In the genomic region with DNA sequence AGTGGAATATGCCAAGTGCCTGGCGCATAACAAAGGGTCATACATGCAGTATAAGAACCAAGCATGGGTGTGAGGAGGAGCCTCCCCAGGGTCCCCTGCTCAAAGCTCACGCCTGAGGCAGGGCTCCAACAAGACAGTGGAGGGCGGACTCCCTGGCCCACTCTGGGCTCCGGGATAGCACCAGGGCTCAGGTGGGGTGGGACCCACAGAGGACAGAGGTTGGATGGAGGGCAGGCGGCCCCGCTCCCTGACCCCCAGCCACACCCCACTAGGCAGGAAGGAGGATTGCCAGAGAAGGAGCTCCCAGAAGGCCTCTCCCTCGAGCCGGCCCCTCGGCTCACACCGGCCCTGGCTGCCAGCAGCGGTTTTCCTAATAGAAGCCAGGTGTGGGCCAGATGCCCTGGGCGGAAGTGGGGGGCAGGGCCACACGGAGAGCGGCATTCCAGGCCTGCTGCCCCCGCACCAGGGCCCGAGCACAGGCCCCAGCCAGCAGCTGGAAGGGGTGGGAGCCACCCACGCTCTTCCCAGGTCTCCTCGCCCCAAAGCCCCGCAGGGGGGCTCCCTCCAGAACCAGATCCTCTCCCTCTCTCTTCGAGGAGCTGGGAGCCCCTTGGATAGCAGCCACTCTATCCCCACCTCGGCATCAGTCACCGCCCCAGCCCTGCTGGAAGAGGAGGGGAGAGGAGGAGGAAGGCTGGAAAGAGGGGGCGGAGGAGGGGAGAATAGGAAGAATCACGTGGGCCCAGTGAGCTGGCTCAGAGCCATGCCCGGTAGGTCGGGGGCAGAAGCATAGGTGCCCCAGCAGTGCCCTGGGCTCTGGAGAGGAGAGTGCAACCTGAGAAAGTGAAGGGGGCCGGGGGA, we compare ENCODE assay signal across 9 cellular contexts. TPM values are rescaled to one million over a fixed set of nuclear protein-coding genes. Genes with fewer than 3 reads are reported as not detected.
A peak's percentile ranks its signal among the peaks of the same experiment; 100 is the strongest.
DNase-seq lines count a peak whose midpoint lies in the region; ATAC-seq and TF ChIP-seq lines count a peak whose summit lies in the region.
"Had no signal": no experiment of that assay in that cellular context is flagged by ENCODE, and none has a peak within 500 bp of the region (broad histone marks: within the 10 kb centered on the region; RNA-seq: fewer than 3 reads in every experiment).

No MANE protein-coding gene starts in this region.

- intact Hi-C loops in heart left ventricle (cut with DNase I) (no loop called here), sigmoid colon (cut with DNase I) (no loop called here)

- H3K4me3 Mint-ChIP-seq in GM23338, result peak overlapping the region; percentile 49; the same call in 2 of the 3 replicates
- H3K4me3 Mint-ChIP-seq in activated CD8-positive, alpha-beta memory T cell treated with anti-CD3 and anti-CD28 coated beads, Interleukin-2, amount 10 ng/mL, durations not matched to agents 7 days and 5 days, result no peak overlapping the region
- H3K4me3 Mint-ChIP-seq: activated B cell treated with CpG ODN at 0.5 μM for 24 hours had no signal

- H3K4me1 ChIP-seq in GM23338 (ENCODE audit: insufficient read depth), result peaks cover 43% of the 10 kb centered on the region
- peaks cover 0 to 49% (median 26%) of the 10 kb centered on the region in 12 donors for H3K4me1 ChIP-seq in heart left ventricle
- H3K4me1 ChIP-seq in sigmoid colon, result peaks cover 0 to 28% (median 21%) of the 10 kb centered on the region in 4 donors

- H3K27ac ChIP-seq in GM23338 (ENCODE audit: low read depth) (peak overlapping the region; percentile 100), heart left ventricle (peak overlapping the region in 9 of 12 donors; percentile 9 to 63 (median 51)), sigmoid colon (peak overlapping the region; percentile 54 to 64 (median 62))

- TF ChIP-seq CTCF in GM23338 (conservative IDR thresholded peaks at IDR 0.05; ENCODE audit: low read depth in 2 of 2) (no peak), heart left ventricle (IDR thresholded peaks at IDR 0.05) (no peak), sigmoid colon (IDR thresholded peaks at IDR 0.05) (no peak)

- no peaks in the 10 kb centered on the region; the same call in 2 of the 3 replicates for H3K36me3 Mint-ChIP-seq in GM23338 (ENCODE audit: low read depth)
- H3K36me3 Mint-ChIP-seq in activated CD8-positive, alpha-beta memory T cell treated with anti-CD3 and anti-CD28 coated beads, Interleukin-2, amount 10 ng/mL, durations not matched to agents 7 days and 5 days, result peaks cover 22% of the 10 kb centered on the region

- peaks cover 45% of the 10 kb centered on the region for H3K4me1 Mint-ChIP-seq in GM23338
- peaks cover 3% of the 10 kb centered on the region for H3K4me1 Mint-ChIP-seq in activated CD8-positive, alpha-beta memory T cell treated with anti-CD3 and anti-CD28 coated beads, Interleukin-2, amount 10 ng/mL, durations not matched to agents 7 days and 5 days
- H3K4me1 Mint-ChIP-seq: activated B cell treated with CpG ODN at 0.5 μM for 24 hours had no signal

- no peak for TF ChIP-seq EP300 in sigmoid colon (IDR thresholded peaks at IDR 0.05)

- 0 out of 2 replicates have a peak overlapping the region, but pooled peaks have one; percentile 32 for H2AFZ ChIP-seq in GM23338

- no peaks in the 10 kb centered on the region for H3K9me2 ChIP-seq in GM23338 (ENCODE audit: insufficient read depth)

- no peaks in the 10 kb centered on the region for H3K9me3 ChIP-seq in heart left ventricle
- H3K9me3 ChIP-seq in sigmoid colon, result no peaks in the 10 kb centered on the region

- WGBS in heart left ventricle, 4 donors, result 51 to 64% (median 57%) methylated on average over 9 to 27 of the region's 27 CpGs
- 78% methylated on average over 27 of the region's 27 CpGs for WGBS in sigmoid colon, 2 donors

- no peaks in the 10 kb centered on the region for H3K79me2 ChIP-seq in GM23338 (replicated peaks; ENCODE audit: insufficient read depth)

- H3K36me3 ChIP-seq in GM23338 (ENCODE audit: insufficient read depth) (no peaks in the 10 kb centered on the region), heart left ventricle (peaks cover 0 to 95% (median 10%) of the 10 kb centered on the region in 9 donors), sigmoid colon (peaks cover 0 to 14% (median 4%) of the 10 kb centered on the region in 4 donors)

- H4K20me1 ChIP-seq in GM23338 (replicated peaks; ENCODE audit: insufficient read depth), result no peaks in the 10 kb centered on the region

- H3K27ac Mint-ChIP-seq in GM23338, result peak overlapping the region; percentile 98
- H3K27ac Mint-ChIP-seq in activated CD8-positive, alpha-beta memory T cell treated with anti-CD3 and anti-CD28 coated beads, Interleukin-2, amount 10 ng/mL, durations not matched to agents 7 days and 5 days, result no peak overlapping the region
- H3K27ac Mint-ChIP-seq: activated B cell treated with CpG ODN at 0.5 μM for 24 hours had no signal

- no peak for TF ChIP-seq POLR2A in heart left ventricle (IDR thresholded peaks at IDR 0.05)
- TF ChIP-seq POLR2A in sigmoid colon (IDR thresholded peaks at IDR 0.05), result no peak

- H3K27me3 Mint-ChIP-seq in GM23338 (ENCODE audit: insufficient read depth, low read depth, poor library complexity), result peaks cover 21% of the 10 kb centered on the region
- H3K27me3 Mint-ChIP-seq in activated CD8-positive, alpha-beta memory T cell treated with anti-CD3 and anti-CD28 coated beads, Interleukin-2, amount 10 ng/mL, durations not matched to agents 7 days and 5 days, result no peaks in the 10 kb centered on the region
- H3K27me3 Mint-ChIP-seq: activated B cell treated with CpG ODN at 0.5 μM for 24 hours had no signal

- peak overlapping the region; percentile 78 for H3K4me2 ChIP-seq in GM23338

- DNase-seq in GM23338 (ENCODE audit: low spot score), result peak; percentile 96
- DNase-seq in heart left ventricle, result peak in 3 of 5 donors; percentile 31 to 70 (median 62)
- no peak for DNase-seq in sigmoid colon
- DNase-seq in NCI-H345 treated with DMSO at 0.1 percent for 48 hours (lab: John Stamatoyannopoulos, UW; ENCODE audit: unreplicated experiment), result no peak
- DNase-seq in activated CD4-positive, alpha-beta T cell treated with anti-CD3 and anti-CD28 coated beads, Interleukin-2, amount 50 U/mL, for 48 hours, result no peak
- DNase-seq in activated CD8-positive, alpha-beta memory T cell treated with anti-CD3 and anti-CD28 coated beads, Interleukin-2, amount 10 ng/mL, durations not matched to agents 7 days and 5 days, result no peak
- no peak for DNase-seq in stimulated activated CD4-positive, alpha-beta T cell treated with anti-CD3 and anti-CD28 coated beads, Interleukin-1b, Interleukin-23, amount 100 ng/mL, for 48 hours
- DNase-seq: activated B cell treated with CpG ODN at 0.5 μM for 24 hours had no signal

- no peaks in the 10 kb centered on the region for H3K27me3 ChIP-seq in GM23338 (ENCODE audit: insufficient read depth)
- H3K27me3 ChIP-seq in heart left ventricle, result no peaks in the 10 kb centered on the region
- no peaks in the 10 kb centered on the region for H3K27me3 ChIP-seq in sigmoid colon

- peak overlapping the region; percentile 45 for H3K4me3 ChIP-seq in GM23338
- H3K4me3 ChIP-seq in heart left ventricle, result no peak overlapping the region
- no peak overlapping the region for H3K4me3 ChIP-seq in sigmoid colon

- ATAC-seq in GM23338 (peak; percentile 75), SK-N-SH treated with all-trans-retinoic acid at 6 μM for 48 hours (peak; percentile 86), heart left ventricle (peak in 3 of 4 donors; percentile 5 to 60 (median 27))
- ATAC-seq in activated CD8-positive, alpha-beta memory T cell treated with anti-CD3 and anti-CD28 coated beads, Interleukin-2, amount 10 ng/mL, durations not matched to agents 7 days and 5 days, result no peak

- peaks cover 34% of the 10 kb centered on the region for H3F3A ChIP-seq in GM23338 (replicated peaks; ENCODE audit: low read depth)

- H3K9me3 Mint-ChIP-seq in GM23338, result no peaks in the 10 kb centered on the region
- H3K9me3 Mint-ChIP-seq in activated CD8-positive, alpha-beta memory T cell treated with anti-CD3 and anti-CD28 coated beads, Interleukin-2, amount 10 ng/mL, durations not matched to agents 7 days and 5 days (ENCODE audit: low read depth), result no peaks in the 10 kb centered on the region
- H3K9me3 Mint-ChIP-seq: activated B cell treated with CpG ODN at 0.5 μM for 24 hours had no signal

- CTCF ChIA-PET in activated CD8-positive, alpha-beta memory T cell treated with anti-CD3 and anti-CD28 coated beads, Interleukin-2, amount 10 ng/mL, durations not matched to agents 7 days and 5 days (lab: Charles Lee), result interaction anchor here (2.6 kb wide), 1 partner anchor 10 kb away, joined by 10 read pairs; no protein-coding TSS in a partner anchor

RNA-seq across cellular contexts. Expression of gene VASN, which starts 21.0 kb away (rescaled TPM):
- 15.5 and 16.9 TPM in 2 replicates for total RNA-seq in GM23338 (2014; rRNA removed; shearing (Covaris generic))
- polyA plus RNA-seq in GM23338 (2016; fragmentation: Nextera tagmentation; extraction: Ambion mirVana) (7.1 and 8.0 TPM in 2 replicates), heart left ventricle (10 to 100 TPM in 1 of 2 donors, 1 to 10 TPM in 1; 6.1 to 14.9 TPM), sigmoid colon (1 to 10 TPM in 2 of 3 donors, under 1 TPM in 1; 0.46 to 4.2 (median 2.4) TPM)
- total RNA-seq in heart left ventricle (10 to 100 TPM in 3 of 9 donors, 1 to 10 TPM in 6; 3.8 to 20.0 (median 6.2) TPM), sigmoid colon (10 to 100 TPM in 1 of 4 donors, 1 to 10 TPM in 3; 7.1 to 10.2 (median 8.3) TPM)
- total RNA-seq in activated CD8-positive, alpha-beta memory T cell treated with anti-CD3 and anti-CD28 coated beads, Interleukin-2, amount 10 ng/mL, durations not matched to agents 7 days and 5 days, result not detected

RNA-seq across cellular contexts. Expression of gene CORO7, which starts 23.8 kb away (rescaled TPM):
- total RNA-seq in GM23338 (2014; rRNA removed; shearing (Covaris generic)), result 40.5 and 46.4 TPM in 2 replicates
- 14.2 and 19.1 TPM in 2 replicates for polyA plus RNA-seq in GM23338 (2016; fragmentation: Nextera tagmentation; extraction: Ambion mirVana)
- total RNA-seq in heart left ventricle, result 10 to 100 TPM in 5 of 9 donors, 1 to 10 TPM in 4; 7.2 to 39.7 (median 10.1) TPM
- 10 to 100 TPM in 1 of 2 donors, 1 to 10 TPM in 1; 9.7 to 12.8 TPM for polyA plus RNA-seq in heart left ventricle
- 10 to 100 TPM; 10.0 to 34.6 (median 19.1) TPM for total RNA-seq in sigmoid colon
- polyA plus RNA-seq in sigmoid colon, result 10 to 100 TPM; 10.8 to 43.4 (median 12.5) TPM
- total RNA-seq in activated CD8-positive, alpha-beta memory T cell treated with anti-CD3 and anti-CD28 coated beads, Interleukin-2, amount 10 ng/mL, durations not matched to agents 7 days and 5 days, result 100 to 1,000 TPM; 142 to 246 TPM

RNA-seq across cellular contexts. Expression of gene DNAJA3, which starts 33.1 kb away (rescaled TPM):
- total RNA-seq in GM23338 (2014; rRNA removed; shearing (Covaris generic)), result 75.5 and 75.9 TPM in 2 replicates
- polyA plus RNA-seq in GM23338 (2016; fragmentation: Nextera tagmentation; extraction: Ambion mirVana) (46.6 and 56.3 TPM in 2 replicates), heart left ventricle (10 to 100 TPM; 47.4 to 81.8 TPM), sigmoid colon (10 to 100 TPM; 28.2 to 53.3 (median 35.6) TPM)
- total RNA-seq in heart left ventricle (10 to 100 TPM; 47.5 to 88.4 (median 59.7) TPM), sigmoid colon (10 to 100 TPM; 41.3 to 47.4 (median 44.4) TPM)
- total RNA-seq in activated CD8-positive, alpha-beta memory T cell treated with anti-CD3 and anti-CD28 coated beads, Interleukin-2, amount 10 ng/mL, durations not matched to agents 7 days and 5 days, result 10 to 100 TPM; 64.0 to 68.7 TPM

RNA-seq across cellular contexts. Expression of gene PAM16, which starts 41.5 kb away (rescaled TPM):
- total RNA-seq in GM23338 (2014; rRNA removed; shearing (Covaris generic)), result 84.1 and 113 TPM in 2 replicates
- polyA plus RNA-seq in GM23338 (2016; fragmentation: Nextera tagmentation; extraction: Ambion mirVana), result 283 and 331 TPM in 2 replicates
- total RNA-seq in heart left ventricle, result 10 to 100 TPM; 32.7 to 96.9 (median 60.9) TPM
- 100 to 1,000 TPM; 109 to 210 TPM for polyA plus RNA-seq in heart left ventricle
- total RNA-seq in sigmoid colon, result 10 to 100 TPM; 36.7 to 52.7 (median 43.6) TPM
- polyA plus RNA-seq in sigmoid colon, result 10 to 100 TPM; 36.0 to 57.0 (median 49.0) TPM
- total RNA-seq in activated CD8-positive, alpha-beta memory T cell treated with anti-CD3 and anti-CD28 coated beads, Interleukin-2, amount 10 ng/mL, durations not matched to agents 7 days and 5 days, result 10 to 100 TPM; 47.5 to 49.4 TPM

Comparison
In these comparisons a context has a peak if more than half of its experiments do, and no peak if none do; other contexts are left out.
1. DNase-seq: peak in GM23338 (single experiment) and heart left ventricle (3 of 5); none in sigmoid colon (single experiment), NCI-H345 treated with DMSO at 0.1 percent for 48 hours (single experiment), activated CD4-positive, alpha-beta T cell treated with anti-CD3 and anti-CD28 coated beads, Interleukin-2, amount 50 U/mL, for 48 hours (0 of 2), activated CD8-positive, alpha-beta memory T cell treated with anti-CD3 and anti-CD28 coated beads, Interleukin-2, amount 10 ng/mL, durations not matched to agents 7 days and 5 days (single experiment) and stimulated activated CD4-positive, alpha-beta T cell treated with anti-CD3 and anti-CD28 coated beads, Interleukin-1b, Interleukin-23, amount 100 ng/mL, for 48 hours (single experiment).
2. RNA of gene VASN, which starts 21.0 kb away (total RNA-seq): 15.5 to 16.9 TPM in GM23338, 7.1 to 10.2 TPM in sigmoid colon and 3.8 to 20.0 TPM in heart left ventricle; not detected in activated CD8-positive, alpha-beta memory T cell treated with anti-CD3 and anti-CD28 coated beads, Interleukin-2, amount 10 ng/mL, durations not matched to agents 7 days and 5 days; every median in the first group is over 4 times any median in the second.
3. Peak in every context shown above with its lines, with median percentiles within 50 percentile points of each other: H3K27ac ChIP-seq.